19 cellular contexts compared by ENCODE assay signal in the genomic region with DNA sequence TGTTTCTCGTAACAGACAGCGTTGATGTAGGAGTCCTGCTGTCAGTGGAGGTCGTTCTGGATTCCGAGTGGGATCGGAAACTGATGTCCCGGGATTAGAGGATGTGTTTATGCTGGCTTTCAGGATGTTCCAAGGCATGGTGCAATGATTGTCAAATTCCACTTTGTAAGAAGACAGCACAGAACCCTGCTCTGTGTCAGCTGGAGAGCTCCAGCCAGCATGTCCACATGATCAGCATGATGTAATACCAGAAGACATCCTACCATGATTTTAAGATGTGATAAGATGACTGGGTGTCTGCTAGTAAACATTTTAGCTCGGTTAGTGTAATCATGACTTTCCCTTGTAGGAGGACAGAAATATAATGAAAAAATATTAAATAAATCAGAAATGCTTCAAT. TPM values are rescaled to one million over a fixed set of nuclear protein-coding genes. Genes with fewer than 3 reads are reported as not detected.
A peak's percentile ranks its signal among the peaks of the same experiment; 100 is the strongest.
DNase-seq lines count a peak whose midpoint lies in the region; ATAC-seq, FAIRE-seq and TF ChIP-seq lines count a peak whose summit lies in the region.
"Had no signal": no experiment of that assay in that cellular context is flagged by ENCODE, and none has a peak within 500 bp of the region (broad histone marks: within the 10 kb centered on the region; RNA-seq: fewer than 3 reads in every experiment).

No MANE protein-coding gene starts in this region.

- DNase-seq in AG10803 (ENCODE audit: low read depth): peak; percentile 76
- DNase-seq in HCEC 1CT: peak; percentile 38
- peak; percentile 31 to 55 for DNase-seq in erythroblast (lab: John Stamatoyannopoulos, UW)
- DNase-seq in mucosa of gallbladder (ENCODE audit: low spot score): peak; percentile 23
- DNase-seq in AG08396 (ENCODE audit: low spot score): no peak
- DNase-seq in NCI-H748 treated with DMSO at 0.1 percent for 48 hours (lab: John Stamatoyannopoulos, UW): no peak
- no peak for DNase-seq in H54 (ENCODE audit: insufficient read length, low spot score)
- DNase-seq: activated CD4-positive, alpha-beta T cell treated with anti-CD3 and anti-CD28 coated beads, Interleukin-2, amount 10 ng/mL, durations not matched to agents 7 days and 5 days; activated naive CD4-positive, alpha-beta T cell treated with anti-CD3 and anti-CD28 coated beads for 36 hours; head of caudate nucleus; NCI-H1105; NCI-H2107; NCI-H526 treated with DMSO at 0.1 percent for 48 hours; nephron progenitor cell had no signal

- H3K4me3 ChIP-seq in AG10803 (ENCODE audit: low read length): no peak overlapping the region
- H3K4me3 ChIP-seq: coronary artery had no signal

- TF ChIP-seq POLR2A in erythroblast (IDR thresholded peaks at IDR 0.05; ENCODE audit: low read length) (no peak), H54 (IDR thresholded peaks at IDR 0.05; ENCODE audit: low read depth, low read length) (no peak)

- FAIRE-seq in H54 (lab: Jason Lieb, UNC): no peak
- FAIRE-seq: astrocyte, islet of Langerhans had no signal

- no peak for TF ChIP-seq CTCF in AG10803 (conservative IDR thresholded peaks at IDR 0.05; ENCODE audit: low read length)

- ATAC-seq in GM19452 (IDR thresholded peaks at IDR 0.05; ENCODE audit: unreplicated experiment): no peak
- ATAC-seq: Panc1 had no signal

RNA-seq across cellular contexts. Expression of gene ENPP1, which starts 20.3 kb away (rescaled TPM):
- total RNA-seq in mucosa of gallbladder: 4.5 TPM

Comparison
In these comparisons a context has a peak if more than half of its experiments do, and no peak if none do; other contexts are left out.
1. DNase-seq: peak in AG10803 (single experiment), HCEC 1CT (single experiment), erythroblast (2 of 2) and mucosa of gallbladder (single experiment); none in AG08396 (single experiment), NCI-H748 treated with DMSO at 0.1 percent for 48 hours (single experiment) and H54 (single experiment).